Comparison of ENCODE assay signal across 8 cellular contexts in the genomic region with DNA sequence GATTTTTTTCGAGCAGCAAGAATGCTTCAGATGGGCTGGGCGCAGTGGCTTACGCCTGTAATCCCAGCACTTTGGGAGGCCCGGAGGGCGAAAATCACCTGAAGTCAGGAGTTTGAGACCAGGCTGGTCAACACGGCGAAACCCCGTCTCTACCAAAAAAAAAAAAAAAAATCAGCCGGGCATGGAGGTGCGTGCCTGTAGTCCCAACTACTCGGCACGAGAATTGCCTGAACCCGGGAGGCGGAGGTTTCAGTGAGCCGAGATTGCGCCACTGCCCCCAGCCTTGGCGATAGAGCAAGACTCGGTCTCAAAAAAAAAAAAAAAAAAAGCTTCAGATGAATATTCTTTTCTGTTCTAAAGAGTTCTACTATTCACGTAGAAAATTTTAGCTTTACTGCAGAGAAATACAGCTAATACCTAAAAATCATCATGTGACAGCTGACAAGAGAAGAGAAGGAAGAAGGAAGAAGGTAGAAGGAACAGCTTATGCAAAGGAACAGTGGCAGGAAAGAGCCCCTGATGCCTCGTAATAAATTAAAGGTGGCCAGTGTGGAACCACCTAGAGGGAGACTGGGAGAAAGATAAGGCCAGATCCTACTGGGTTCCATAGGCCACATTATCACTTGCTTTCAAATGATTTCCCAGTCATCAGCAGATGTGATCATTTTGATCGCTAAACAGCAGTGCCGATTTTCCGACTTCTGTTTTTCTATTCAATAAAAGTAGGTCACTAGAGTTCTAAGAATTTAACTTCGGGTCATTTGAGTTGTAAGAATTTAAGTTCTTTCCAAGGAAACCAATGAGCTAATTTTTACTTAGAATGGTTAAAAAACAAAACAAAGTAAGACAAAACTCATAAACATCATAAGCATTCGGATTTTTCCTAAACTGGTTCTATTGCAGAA. TPM values are rescaled to one million over a fixed set of nuclear protein-coding genes. Genes with fewer than 3 reads are reported as not detected.
DNase-seq lines count a peak whose midpoint lies in the region; ATAC-seq and TF ChIP-seq lines count a peak whose summit lies in the region.

No MANE protein-coding gene starts in this region.

- H3K27ac ChIP-seq in iPS-20b (ENCODE audit: low read length), result no peak overlapping the region
- peak overlapping the region; percentile 96 for H3K27ac ChIP-seq in suprapubic skin

- TF ChIP-seq EP300 in suprapubic skin (IDR thresholded peaks at IDR 0.05), result no peak

- TF ChIP-seq CTCF in suprapubic skin (IDR thresholded peaks at IDR 0.05), result no peak

- peaks cover 38% of the 10 kb centered on the region for H3K4me1 Mint-ChIP-seq in activated CD8-positive, alpha-beta T cell treated with anti-CD3 and anti-CD28 coated beads, Interleukin-2, amount 10 ng/mL, durations not matched to agents 7 days and 5 days (ENCODE audit: low read depth)

- peak overlapping the region; percentile 99 for H3K4me3 Mint-ChIP-seq in activated CD8-positive, alpha-beta T cell treated with anti-CD3 and anti-CD28 coated beads, Interleukin-2, amount 10 ng/mL, durations not matched to agents 7 days and 5 days

- H3K36me3 Mint-ChIP-seq in activated CD8-positive, alpha-beta T cell treated with anti-CD3 and anti-CD28 coated beads, Interleukin-2, amount 10 ng/mL, durations not matched to agents 7 days and 5 days (ENCODE audit: low read depth), result peaks cover 18% of the 10 kb centered on the region

- H3K27me3 Mint-ChIP-seq in activated CD8-positive, alpha-beta T cell treated with anti-CD3 and anti-CD28 coated beads, Interleukin-2, amount 10 ng/mL, durations not matched to agents 7 days and 5 days (ENCODE audit: low read depth), result peaks cover 4% of the 10 kb centered on the region

- peak overlapping the region; percentile 27 for H3K27ac Mint-ChIP-seq in activated CD8-positive, alpha-beta T cell treated with anti-CD3 and anti-CD28 coated beads, Interleukin-2, amount 10 ng/mL, durations not matched to agents 7 days and 5 days

- H3K9ac ChIP-seq in iPS-20b (ENCODE audit: low read depth, low read length), result peak overlapping the region; percentile 74; the same call in 1 of the 2 replicates

- H3K4me1 ChIP-seq in iPS-20b (ENCODE audit: insufficient read depth, low read length) (peaks cover 9% of the 10 kb centered on the region; the same call in 1 of the 2 replicates), suprapubic skin (peaks cover 13% of the 10 kb centered on the region)

- no peaks in the 10 kb centered on the region for H3K9me3 ChIP-seq in iPS-20b (ENCODE audit: insufficient read depth, low read depth, low read length)
- no peaks in the 10 kb centered on the region for H3K9me3 ChIP-seq in suprapubic skin

- CTCF ChIA-PET in activated CD8-positive, alpha-beta T cell treated with anti-CD3 and anti-CD28 coated beads, Interleukin-2, amount 10 ng/mL, durations not matched to agents 7 days and 5 days (lab: Charles Lee), result interaction anchor here (0.9 to 2.8 kb wide), 6 partner anchors 9 to 324 kb away, joined by 3 to 13 read pairs (median 5); no protein-coding TSS in a partner anchor

- POLR2A ChIA-PET in activated CD8-positive, alpha-beta T cell treated with anti-CD3 and anti-CD28 coated beads, Interleukin-2, amount 10 ng/mL, durations not matched to agents 7 days and 5 days (lab: Charles Lee), result interaction anchor here (0.5 to 1.5 kb wide), 6 partner anchors 9 to 184 kb away, joined by 3 to 6 read pairs (median 4); a partner anchor contains a TSS

- H3K9me3 Mint-ChIP-seq in activated CD8-positive, alpha-beta T cell treated with anti-CD3 and anti-CD28 coated beads, Interleukin-2, amount 10 ng/mL, durations not matched to agents 7 days and 5 days (ENCODE audit: insufficient read depth), result no peaks in the 10 kb centered on the region

- no peaks in the 10 kb centered on the region for H3K36me3 ChIP-seq in iPS-20b (ENCODE audit: insufficient read depth, low read depth, low read length)
- no peaks in the 10 kb centered on the region for H3K36me3 ChIP-seq in suprapubic skin

- no peak for TF ChIP-seq POLR2A in suprapubic skin (IDR thresholded peaks at IDR 0.05)

- no peak for ATAC-seq in activated CD8-positive, alpha-beta T cell treated with anti-CD3 and anti-CD28 coated beads, Interleukin-2, amount 10 ng/mL, durations not matched to agents 7 days and 5 days
- no peak for ATAC-seq in HG02981 (IDR thresholded peaks at IDR 0.05; ENCODE audit: unreplicated experiment)

- 71% methylated on average over 25 of the region's 25 CpGs for WGBS in suprapubic skin

- no peaks in the 10 kb centered on the region for H3K27me3 ChIP-seq in iPS-20b (ENCODE audit: insufficient read depth, low read length)
- H3K27me3 ChIP-seq in suprapubic skin, result no peaks in the 10 kb centered on the region

- DNase-seq in SKM-1 treated with dmso at 0.1 percent for 144 hours (lab: John Stamatoyannopoulos, UW; ENCODE audit: unreplicated experiment) (peak; percentile 35), SKM-1 (lab: John Stamatoyannopoulos, UW; ENCODE audit: unreplicated experiment) (no peak), suprapubic skin (ENCODE audit: low spot score in 2 of 2) (no peak), HPDE6-E6E7 (ENCODE audit: extremely low spot score) (no peak), HT-29 (ENCODE audit: low spot score) (no peak)
- no peak for DNase-seq in activated CD8-positive, alpha-beta T cell treated with anti-CD3 and anti-CD28 coated beads, Interleukin-2, amount 10 ng/mL, durations not matched to agents 7 days and 5 days

- peak overlapping the region; percentile 93 for H3K4me3 ChIP-seq in iPS-20b (ENCODE audit: low read length)
- peak overlapping the region; percentile 72 for H3K4me3 ChIP-seq in suprapubic skin

RNA-seq across cellular contexts. Expression of a gene that starts 1.5 kb away (rescaled TPM):
- 10 to 100 TPM; 49.1 to 51.5 TPM for total RNA-seq in activated CD8-positive, alpha-beta T cell treated with anti-CD3 and anti-CD28 coated beads, Interleukin-2, amount 10 ng/mL, durations not matched to agents 7 days and 5 days
- 100 to 1,000 TPM in 2 of 4 donors, 10 to 100 TPM in 2; 36.0 to 131 (median 110) TPM for total RNA-seq in suprapubic skin
- total RNA-seq in HT-29 (2014; rRNA removed; shearing (Covaris generic)), result 38.6 and 44.1 TPM in 2 replicates
